1 cellular context compared by ENCODE assay signal in the genomic region with DNA sequence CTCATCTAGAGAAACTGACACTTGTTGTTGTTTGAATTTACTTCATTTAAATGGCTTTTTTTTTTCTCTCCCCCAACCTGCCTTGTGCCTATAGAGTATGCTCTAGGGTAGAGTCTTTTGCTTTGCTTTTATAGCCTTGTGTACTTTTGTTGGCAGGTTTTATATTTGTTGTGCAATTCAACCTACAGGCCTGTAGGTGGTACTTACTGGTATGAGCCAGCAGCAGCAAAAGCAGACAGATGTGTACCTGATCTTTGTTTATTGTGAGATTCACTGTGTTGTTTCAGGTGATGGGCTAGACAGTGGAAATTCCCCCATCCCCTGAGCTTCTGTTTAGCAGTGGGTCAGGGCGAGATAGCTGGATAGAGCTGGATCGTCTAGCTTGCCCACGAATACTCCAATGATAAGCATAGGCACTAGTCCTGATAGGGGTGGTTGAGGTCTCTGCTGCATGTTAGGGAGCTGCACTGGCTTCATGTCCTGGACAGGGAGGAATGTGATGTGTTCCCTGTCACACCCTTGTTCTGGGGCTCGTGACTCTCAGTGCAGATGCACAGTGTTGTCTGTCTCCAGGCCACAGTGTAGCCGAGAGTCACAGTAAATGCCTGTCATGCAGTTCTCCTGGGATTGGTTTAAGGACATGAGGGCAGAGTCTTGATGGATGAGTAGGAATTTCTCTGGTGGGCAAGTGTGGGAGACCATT.
TF ChIP-seq lines count a peak whose summit lies in the region.

No MANE protein-coding gene starts in this region.

TF ChIP-seq in H1, 55 proteins besides CTCF, POLR2A, EP300 and RAD21:
- TF ChIP-seq TCF12 (IDR thresholded peaks at IDR 0.05; ENCODE audit: low read depth, low read length) (no peak), TEAD4 (IDR thresholded peaks at IDR 0.05; ENCODE audit: low read depth, low read length) (0 out of 2 replicates have a peak, but pooled peaks have one; percentile 24), CEBPB (IDR thresholded peaks at IDR 0.05; ENCODE audit: low read depth, low read length) (peak; percentile 82)
